In the genomic region with DNA sequence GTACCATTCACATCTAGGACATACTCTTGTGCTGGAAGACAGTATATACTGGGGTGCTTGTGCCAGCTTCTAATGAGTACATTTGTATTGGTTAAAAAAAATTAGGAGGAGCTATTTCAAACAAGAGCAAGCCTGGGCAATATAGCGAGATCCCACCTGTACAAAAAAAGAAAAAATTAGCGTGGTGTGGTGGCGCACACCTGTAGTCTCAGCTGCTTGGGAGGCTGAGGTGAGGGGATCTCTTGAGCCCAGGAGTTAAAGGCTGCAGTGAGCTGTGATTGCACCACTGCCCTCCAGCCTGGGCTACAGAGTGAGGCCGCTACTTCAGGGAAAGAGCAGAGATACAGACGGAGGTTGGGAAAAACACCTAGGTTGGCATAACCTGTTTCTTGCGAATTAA, we compare ENCODE assay signal across 8 cellular contexts. TPM values are rescaled to one million over a fixed set of nuclear protein-coding genes. Genes with fewer than 3 reads are reported as not detected.
DNase-seq lines count a peak whose midpoint lies in the region; ATAC-seq and TF ChIP-seq lines count a peak whose summit lies in the region.

No MANE protein-coding gene starts in this region.

- CTCF ChIA-PET in CD4-positive, alpha-beta memory T cell (lab: Charles Lee; ENCODE audit: partially characterized antibody): interaction anchor here (1.4 kb wide), 1 partner anchor 153 kb away, joined by 5 read pairs; a partner anchor contains a TSS

- no peak for ATAC-seq in mucosa of descending colon

- H3K36me3 Mint-ChIP-seq in CD4-positive, alpha-beta memory T cell: peaks cover 0 to 5% of the 10 kb centered on the region in 2 donors
- H3K36me3 Mint-ChIP-seq in endodermal cell (ENCODE audit: low read depth) (peaks cover under 1% of the 10 kb centered on the region), neural progenitor cell (no peaks in the 10 kb centered on the region)

- H3F3A ChIP-seq in OCI-LY1 (ENCODE audit: insufficient read depth, low read length): no peaks in the 10 kb centered on the region
- H3F3A ChIP-seq in neural progenitor cell (ENCODE audit: low read depth): peaks cover 5% of the 10 kb centered on the region

- no peaks in the 10 kb centered on the region for H3K9me2 ChIP-seq in OCI-LY1 (ENCODE audit: low read depth, low read length)

- peak overlapping the region; percentile 90; the same call in 1 of the 2 replicates for H3K9ac ChIP-seq in OCI-LY1 (ENCODE audit: low read length)
- H3K9ac ChIP-seq in endodermal cell (ENCODE audit: extremely low read depth, low read length, poor library complexity, severe bottlenecking): peak overlapping the region; percentile 87
- peak overlapping the region; percentile 76 for H3K9ac ChIP-seq in neural progenitor cell

- intact Hi-C loops in CD4-positive, alpha-beta memory T cell (cut with micrococcal nuclease): loop anchor here (5.0 kb wide), 1 partner anchor 215 kb away; no protein-coding TSS in a partner anchor
- intact Hi-C loops in mucosa of descending colon (cut with DNase I, micrococcal nuclease): no loop called here

- H2AFZ ChIP-seq in OCI-LY1 (ENCODE audit: low read length): no peak overlapping the region
- no peak overlapping the region for H2AFZ ChIP-seq in neural progenitor cell (replicated peaks)

- POLR2A ChIA-PET in CD4-positive, alpha-beta memory T cell (lab: Charles Lee; ENCODE audit: partially characterized antibody): no interaction called here

- DNase-seq in CD4-positive, alpha-beta memory T cell: no peak
- DNase-seq in endodermal cell (no peak), neural progenitor cell (ENCODE audit: low spot score) (no peak), NCI-H69 (lab: John Stamatoyannopoulos, UW) (no peak), mucosa of descending colon (no peak), Kasumi-1 (lab: John Stamatoyannopoulos, UW) (no peak), NCI-H524 (lab: John Stamatoyannopoulos, UW) (no peak)

- peak overlapping the region in 5 of 7 donors; percentile 49 to 91 (median 83) for H3K27ac Mint-ChIP-seq in CD4-positive, alpha-beta memory T cell
- peak overlapping the region; percentile 90 for H3K27ac Mint-ChIP-seq in endodermal cell
- H3K27ac Mint-ChIP-seq in neural progenitor cell: peak overlapping the region; percentile 92

- WGBS in endodermal cell (ENCODE audit: insufficient coverage in 1 of 2, insufficient read length in 1 of 2), 2 experiments: 98% methylated on average over 5 to 6 of the region's 6 CpGs

- H3K9me3 ChIP-seq in CD4-positive, alpha-beta memory T cell (ENCODE audit: control insufficient read depth in 1 of 2, low read length in 2 of 2): no peaks in the 10 kb centered on the region
- no peaks in the 10 kb centered on the region for H3K9me3 ChIP-seq in OCI-LY1 (ENCODE audit: low read length)
- H3K9me3 ChIP-seq in endodermal cell (ENCODE audit: control insufficient read depth, low read length): no peaks in the 10 kb centered on the region
- H3K9me3 ChIP-seq in neural progenitor cell (ENCODE audit: low read depth): no peaks in the 10 kb centered on the region
- H3K9me3 ChIP-seq in mucosa of descending colon: no peaks in the 10 kb centered on the region

- H3K9me3 Mint-ChIP-seq in CD4-positive, alpha-beta memory T cell: no peaks in the 10 kb centered on the region
- no peaks in the 10 kb centered on the region for H3K9me3 Mint-ChIP-seq in endodermal cell
- no peaks in the 10 kb centered on the region for H3K9me3 Mint-ChIP-seq in neural progenitor cell

- H3K4me1 ChIP-seq in CD4-positive, alpha-beta memory T cell (ENCODE audit: insufficient read depth, low read length): peaks cover 13% of the 10 kb centered on the region
- peaks cover 47% of the 10 kb centered on the region for H3K4me1 ChIP-seq in OCI-LY1 (ENCODE audit: insufficient read depth, low read length, severe bottlenecking)
- peaks cover 5% of the 10 kb centered on the region for H3K4me1 ChIP-seq in endodermal cell (ENCODE audit: control insufficient read depth, insufficient read depth, low read length)
- H3K4me1 ChIP-seq in neural progenitor cell: peaks cover 15% of the 10 kb centered on the region
- no peaks in the 10 kb centered on the region for H3K4me1 ChIP-seq in mucosa of descending colon (ENCODE audit: low read depth)

- TF ChIP-seq CTCF in OCI-LY1 (IDR thresholded peaks at IDR 0.05; ENCODE audit: low read length): no peak
- TF ChIP-seq CTCF in endodermal cell (conservative IDR thresholded peaks at IDR 0.05): no peak
- TF ChIP-seq CTCF in neural progenitor cell (IDR thresholded peaks at IDR 0.05): no peak
- no peak for TF ChIP-seq CTCF in mucosa of descending colon (IDR thresholded peaks at IDR 0.05)

- no peak overlapping the region for H3K4me3 ChIP-seq in CD4-positive, alpha-beta memory T cell (ENCODE audit: low read length in 2 of 2)
- H3K4me3 ChIP-seq in OCI-LY1 (ENCODE audit: low read depth, low read length, poor library complexity, severe bottlenecking) (peak overlapping the region; percentile 96), endodermal cell (ENCODE audit: low read length) (peak overlapping the region; percentile 87), neural progenitor cell (peak overlapping the region; percentile 92), mucosa of descending colon (no peak overlapping the region)

- H3K79me2 ChIP-seq in OCI-LY1 (ENCODE audit: insufficient read depth, low read length) (peaks cover 15% of the 10 kb centered on the region), neural progenitor cell (ENCODE audit: low read depth) (peaks cover 59% of the 10 kb centered on the region)

- H3K4me3 Mint-ChIP-seq in CD4-positive, alpha-beta memory T cell: peak overlapping the region; percentile 84 to 92 (median 88)
- H3K4me3 Mint-ChIP-seq in endodermal cell (peak overlapping the region; percentile 82), neural progenitor cell (peak overlapping the region; percentile 97)

- H3K4me1 Mint-ChIP-seq in CD4-positive, alpha-beta memory T cell: peaks cover 8 to 24% (median 18%) of the 10 kb centered on the region in 4 donors
- H3K4me1 Mint-ChIP-seq in endodermal cell: peaks cover 22% of the 10 kb centered on the region
- H3K4me1 Mint-ChIP-seq in neural progenitor cell: peaks cover 20% of the 10 kb centered on the region

- H3K27me3 ChIP-seq in CD4-positive, alpha-beta memory T cell (ENCODE audit: insufficient read depth, low read length): no peaks in the 10 kb centered on the region
- no peaks in the 10 kb centered on the region for H3K27me3 ChIP-seq in OCI-LY1 (ENCODE audit: insufficient read depth, low read length)
- H3K27me3 ChIP-seq in endodermal cell (ENCODE audit: control insufficient read depth, insufficient read depth, low read length, poor library complexity, severe bottlenecking): no peaks in the 10 kb centered on the region
- no peaks in the 10 kb centered on the region for H3K27me3 ChIP-seq in neural progenitor cell

- peak overlapping the region; percentile 83 for H3K4me2 ChIP-seq in OCI-LY1 (ENCODE audit: low read length)
- peak overlapping the region; percentile 84 for H3K4me2 ChIP-seq in neural progenitor cell

- H3K27ac ChIP-seq in CD4-positive, alpha-beta memory T cell (ENCODE audit: low read depth, low read length): no peak overlapping the region
- H3K27ac ChIP-seq in OCI-LY1 (ENCODE audit: low read depth, low read length, poor library complexity, severe bottlenecking): no peak overlapping the region
- H3K27ac ChIP-seq in endodermal cell (ENCODE audit: low read depth, low read length): no peak overlapping the region
- H3K27ac ChIP-seq in neural progenitor cell: no peak overlapping the region

- peaks cover 0 to 4% of the 10 kb centered on the region in 2 donors for H3K27me3 Mint-ChIP-seq in CD4-positive, alpha-beta memory T cell
- no peaks in the 10 kb centered on the region for H3K27me3 Mint-ChIP-seq in endodermal cell (ENCODE audit: insufficient read depth)
- peaks cover 5% of the 10 kb centered on the region for H3K27me3 Mint-ChIP-seq in neural progenitor cell (ENCODE audit: insufficient read depth, low read depth)

- H3K36me3 ChIP-seq in CD4-positive, alpha-beta memory T cell (ENCODE audit: insufficient read depth, low read length): no peaks in the 10 kb centered on the region
- H3K36me3 ChIP-seq in OCI-LY1 (ENCODE audit: insufficient read depth, low read length): no peaks in the 10 kb centered on the region
- H3K36me3 ChIP-seq in endodermal cell (ENCODE audit: control insufficient read depth, insufficient read depth, low read length): peaks cover 7% of the 10 kb centered on the region
- H3K36me3 ChIP-seq in neural progenitor cell: no peaks in the 10 kb centered on the region
- no peaks in the 10 kb centered on the region for H3K36me3 ChIP-seq in mucosa of descending colon (ENCODE audit: low read depth)

- no peaks in the 10 kb centered on the region for H4K20me1 ChIP-seq in OCI-LY1 (ENCODE audit: insufficient read depth, low read length)
- H4K20me1 ChIP-seq in neural progenitor cell (ENCODE audit: low read depth): peaks cover 13% of the 10 kb centered on the region

RNA-seq across cellular contexts. Expression of a gene that starts 1.2 kb away (rescaled TPM):
- 10 to 100 TPM; 24.7 to 26.7 TPM for total RNA-seq in CD4-positive, alpha-beta memory T cell
- polyA plus RNA-seq in CD4-positive, alpha-beta memory T cell: 1 to 10 TPM; 6.1 to 6.5 TPM
- total RNA-seq in endodermal cell (10 to 100 TPM; 49.4 to 58.6 TPM), neural progenitor cell (ENCODE audit: low replicate concordance) (25.8 and 26.8 TPM in 2 replicates), mucosa of descending colon (10 to 100 TPM; 40.0 to 49.9 (median 40.0) TPM)
- 25.0 TPM for polyA plus RNA-seq in endodermal cell (2013, experiment 1 of 2)
- polyA plus RNA-seq in endodermal cell (2013, experiment 2 of 2): 24.1 TPM

Comparison
In these comparisons a context has a peak if more than half of its experiments do, and no peak if none do; other contexts are left out.
1. H3K4me3 ChIP-seq: peak in OCI-LY1 (single experiment), endodermal cell (single experiment) and neural progenitor cell (single experiment); none in CD4-positive, alpha-beta memory T cell (0 of 2) and mucosa of descending colon (single experiment).
2. Peak in every context shown above with its lines, with median percentiles within 50 percentile points of each other: H3K27ac Mint-ChIP-seq, H3K4me3 Mint-ChIP-seq and H3K9ac ChIP-seq.